12 cellular contexts compared by ENCODE assay signal in the genomic region with DNA sequence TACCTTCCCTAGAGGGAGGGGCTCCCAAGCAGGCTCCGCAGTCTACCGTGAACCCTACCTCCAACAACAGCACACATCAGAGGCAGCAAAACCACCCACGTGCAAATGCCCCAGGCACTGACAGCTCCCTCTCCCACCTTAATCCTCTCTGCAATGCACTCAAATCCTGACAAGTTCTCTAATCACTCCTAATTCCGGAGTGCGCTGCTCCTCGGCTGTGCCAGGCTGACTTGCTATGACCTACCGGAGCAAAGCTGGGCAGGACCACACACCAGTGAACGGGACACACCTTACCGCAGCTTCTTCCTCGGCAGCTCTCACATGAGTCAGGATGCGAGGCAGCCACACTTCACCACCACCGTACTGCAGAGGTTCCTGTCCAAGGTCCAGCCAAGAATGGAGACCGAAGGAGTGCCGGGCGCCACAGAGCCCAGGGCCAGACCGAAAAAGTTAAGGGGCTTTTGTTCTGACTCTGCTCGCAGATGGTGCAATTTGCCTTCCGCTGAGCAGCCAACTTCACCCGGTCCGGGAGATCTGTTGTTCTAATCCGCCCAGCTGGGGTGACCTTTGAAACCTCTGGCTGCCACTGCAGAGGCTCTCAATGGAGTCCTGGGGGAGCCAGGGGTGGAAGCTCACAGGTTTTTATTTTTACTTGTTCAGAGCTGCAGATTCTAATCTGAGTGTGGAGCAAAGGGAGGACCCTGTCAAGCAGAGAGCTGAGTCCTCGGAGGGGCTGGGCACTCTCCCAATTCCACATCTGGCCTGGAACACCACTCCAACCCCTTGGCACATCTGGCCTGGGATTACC.
DNase-seq lines count a peak whose midpoint lies in the region; ATAC-seq, FAIRE-seq and TF ChIP-seq lines count a peak whose summit lies in the region.
"Had no signal": no experiment of that assay in that cellular context is flagged by ENCODE, and none has a peak within 500 bp of the region (broad histone marks: within the 10 kb centered on the region; RNA-seq: fewer than 3 reads in every experiment).

No MANE protein-coding gene starts in this region.

- WGBS in small intestine, 3 donors: 17 to 50% (median 32%) methylated on average over 22 of the region's 22 CpGs

- ATAC-seq in GM21723 (IDR thresholded peaks at IDR 0.05; ENCODE audit: unreplicated experiment): no peak

- no peaks in the 10 kb centered on the region for H4K20me1 ChIP-seq in astrocyte (ENCODE audit: insufficient read depth, low read length)
- no peaks in the 10 kb centered on the region for H4K20me1 ChIP-seq in MM.1S (ENCODE audit: insufficient read depth, low read length)

- H3K27me3 ChIP-seq in astrocyte (ENCODE audit: insufficient read depth, low read length): no peaks in the 10 kb centered on the region
- no peaks in the 10 kb centered on the region for H3K27me3 ChIP-seq in kidney epithelial cell (ENCODE audit: control insufficient read depth, insufficient read depth, low read length)
- H3K27me3 ChIP-seq in small intestine (ENCODE audit: control insufficient read depth in 2 of 2, insufficient read depth in 2 of 2, low read length in 2 of 2): no peaks in the 10 kb centered on the region
- no peaks in the 10 kb centered on the region for H3K27me3 ChIP-seq in MM.1S (replicated peaks; ENCODE audit: insufficient read depth, low read length)

- H3K9me3 Mint-ChIP-seq in HFFc6: no peaks in the 10 kb centered on the region
- H3K9me3 Mint-ChIP-seq in astrocyte (ENCODE audit: unreplicated experiment): no peaks in the 10 kb centered on the region
- H3K9me3 Mint-ChIP-seq: activated T-cell treated with anti-CD3 and anti-CD28 coated beads, Interleukin-2, amount 50 U/mL, for 24 hours had no signal

- peaks cover 9% of the 10 kb centered on the region for H3K27me3 Mint-ChIP-seq in HFFc6 (ENCODE audit: insufficient read depth)
- peaks cover 7% of the 10 kb centered on the region for H3K27me3 Mint-ChIP-seq in astrocyte (ENCODE audit: low read depth, unreplicated experiment)

- FAIRE-seq in astrocyte (lab: Jason Lieb, UNC): peak; percentile 59
- FAIRE-seq in small intestine (lab: Jason Lieb, UNC): no peak

- H3K9me2 ChIP-seq in MM.1S (replicated peaks; ENCODE audit: insufficient read depth, low read length): no peaks in the 10 kb centered on the region

- no peak overlapping the region for H3K4me3 ChIP-seq in astrocyte (ENCODE audit: insufficient read depth, low read depth, low read length)
- no peak overlapping the region for H3K4me3 ChIP-seq in kidney epithelial cell (ENCODE audit: low read depth, low read length)
- peak overlapping the region in 1 of 2 donors; percentile 11 for H3K4me3 ChIP-seq in small intestine (ENCODE audit: low read depth in 1 of 2, low read length in 2 of 2)
- H3K4me3 ChIP-seq in MM.1S (ENCODE audit: low read length): no peak overlapping the region

- H3K27ac ChIP-seq in astrocyte (ENCODE audit: low read depth, low read length) (peak overlapping the region; percentile 7), small intestine (ENCODE audit: low read depth in 1 of 2, low read length in 1 of 2) (peak overlapping the region in 1 of 2 donors; percentile 11), MM.1S (ENCODE audit: low read length) (no peak overlapping the region)

- H3K9me3 ChIP-seq in astrocyte (ENCODE audit: insufficient read depth, low read depth, low read length): no peaks in the 10 kb centered on the region
- no peaks in the 10 kb centered on the region for H3K9me3 ChIP-seq in small intestine (ENCODE audit: control insufficient read depth, low read depth)
- H3K9me3 ChIP-seq in MM.1S (replicated peaks; ENCODE audit: insufficient read depth, low read length): no peaks in the 10 kb centered on the region

- TF ChIP-seq CTCF in HFFc6 (IDR thresholded peaks at IDR 0.05) (no peak), astrocyte (IDR thresholded peaks at IDR 0.05; ENCODE audit: insufficient read depth, low read depth, low read length) (no peak), kidney epithelial cell (IDR thresholded peaks at IDR 0.05; ENCODE audit: insufficient read depth, low read length, poor library complexity, severe bottlenecking) (no peak), MM.1S (IDR thresholded peaks at IDR 0.05; ENCODE audit: low read length) (no peak)

- H3K4me3 Mint-ChIP-seq in HFFc6: peak overlapping the region; percentile 65; the same call in 1 of the 2 replicates
- no peak overlapping the region for H3K4me3 Mint-ChIP-seq in astrocyte (ENCODE audit: unreplicated experiment)
- H3K4me3 Mint-ChIP-seq: activated T-cell treated with anti-CD3 and anti-CD28 coated beads, Interleukin-2, amount 50 U/mL, for 24 hours had no signal

- peaks cover 8% of the 10 kb centered on the region for H3K79me2 ChIP-seq in astrocyte (ENCODE audit: insufficient read depth, low read length)
- no peaks in the 10 kb centered on the region for H3K79me2 ChIP-seq in MM.1S (ENCODE audit: low read length)

- H3K36me3 Mint-ChIP-seq in HFFc6 (ENCODE audit: low read depth): peaks cover 89% of the 10 kb centered on the region
- H3K36me3 Mint-ChIP-seq in astrocyte (ENCODE audit: low read depth, unreplicated experiment): peaks cover 14% of the 10 kb centered on the region

- DNase-seq in HFFc6 (no peak), astrocyte (ENCODE audit: low read depth) (peak; percentile 81), kidney epithelial cell (ENCODE audit: low read depth) (peak; percentile 72), small intestine (peak; percentile 72), G401 (ENCODE audit: low spot score) (no peak), MM.1S (no peak)
- DNase-seq in activated CD8-positive, alpha-beta memory T cell treated with anti-CD3 and anti-CD28 coated beads for 24 hours: no peak
- DNase-seq: activated T-cell treated with anti-CD3 and anti-CD28 coated beads, Interleukin-2, amount 50 U/mL, for 24 hours; effector CD4-positive, alpha-beta T cell; NCI-H2171; T-helper 1 cell had no signal

- H3K9ac ChIP-seq in astrocyte (ENCODE audit: low read length) (peak overlapping the region; percentile 40), MM.1S (ENCODE audit: low read length) (no peak overlapping the region)

- H3K4me2 ChIP-seq in astrocyte (ENCODE audit: low read length) (peak overlapping the region; percentile 77), MM.1S (ENCODE audit: low read depth, low read length) (no peak overlapping the region)

- H3F3A ChIP-seq in MM.1S (ENCODE audit: insufficient read depth, low read length): no peaks in the 10 kb centered on the region

- H3K4me1 Mint-ChIP-seq in HFFc6 (ENCODE audit: low read depth) (peaks cover 53% of the 10 kb centered on the region), astrocyte (ENCODE audit: low read depth, unreplicated experiment) (peaks cover 3% of the 10 kb centered on the region)

- peak overlapping the region; percentile 65 for H2AFZ ChIP-seq in astrocyte (ENCODE audit: low read depth, low read length)
- H2AFZ ChIP-seq in MM.1S (ENCODE audit: low read length): no peak overlapping the region

- H3K4me1 ChIP-seq in astrocyte (ENCODE audit: insufficient read depth, low read length) (peaks cover 14% of the 10 kb centered on the region), small intestine (ENCODE audit: control insufficient read depth in 2 of 2, insufficient read depth in 1 of 2, low read depth in 1 of 2, low read length in 1 of 2) (no peaks in the 10 kb centered on the region), MM.1S (ENCODE audit: low read length) (no peaks in the 10 kb centered on the region)

- in situ Hi-C loops in G401 (cut with HindIII; ENCODE audit: low sequenced_read_pairs): no loop called here

- peak overlapping the region; percentile 75 for H3K27ac Mint-ChIP-seq in HFFc6
- no peak overlapping the region for H3K27ac Mint-ChIP-seq in astrocyte (ENCODE audit: unreplicated experiment)
- H3K27ac Mint-ChIP-seq: activated T-cell treated with anti-CD3 and anti-CD28 coated beads, Interleukin-2, amount 50 U/mL, for 24 hours had no signal

- H3K36me3 ChIP-seq in astrocyte (ENCODE audit: insufficient read depth, low read length): peaks cover 5% of the 10 kb centered on the region
- H3K36me3 ChIP-seq in kidney epithelial cell (ENCODE audit: control insufficient read depth, insufficient read depth, low read length): peaks cover 2% of the 10 kb centered on the region
- no peaks in the 10 kb centered on the region for H3K36me3 ChIP-seq in small intestine (ENCODE audit: control insufficient read depth in 2 of 2, insufficient read depth in 2 of 2, low read length in 2 of 2)
- no peaks in the 10 kb centered on the region for H3K36me3 ChIP-seq in MM.1S (replicated peaks; ENCODE audit: insufficient read depth, low read length)

Comparison
In these comparisons a context has a peak if more than half of its experiments do, and no peak if none do; other contexts are left out.
1. DNase-seq: peak in astrocyte (single experiment), kidney epithelial cell (single experiment) and small intestine (single experiment); none in HFFc6 (single experiment), G401 (single experiment), MM.1S (single experiment) and activated CD8-positive, alpha-beta memory T cell treated with anti-CD3 and anti-CD28 coated beads for 24 hours (single experiment).